1 cellular context compared by ENCODE assay signal in genomic region chr15:58737298-58737697, GRCh38.
TF ChIP-seq lines count a peak whose summit lies in the region.

No MANE protein-coding gene starts in this region.

TF ChIP-seq in K562, 482 proteins besides CTCF, POLR2A, EP300 and RAD21:
- TF ChIP-seq ZNF134 (CRISPR knock-in tag; conservative IDR thresholded peaks at IDR 0.05): peak; percentile 75
- TF ChIP-seq ZZZ3 (IDR thresholded peaks at IDR 0.05): no peak
